8 cellular contexts compared by ENCODE assay signal in genomic region chr10:110501142-110501937, GRCh38. TPM values are rescaled to one million over a fixed set of nuclear protein-coding genes. Genes with fewer than 3 reads are reported as not detected.
A peak's percentile ranks its signal among the peaks of the same experiment; 100 is the strongest.
DNase-seq lines count a peak whose midpoint lies in the region; ATAC-seq and TF ChIP-seq lines count a peak whose summit lies in the region.

No MANE protein-coding gene starts in this region.

- CTCF ChIA-PET in Calu3 (lab: Charles Lee), result interaction anchor here (0.8 to 2.7 kb wide), 4 partner anchors 9 to 147 kb away, joined by 3 to 6 read pairs (median 3); no protein-coding TSS in a partner anchor

- peak overlapping the region; percentile 95 for H3K4me2 ChIP-seq in GM23338

- peak in 3 of 4 donors; percentile 50 to 81 (median 51) for TF ChIP-seq EP300 in upper lobe of left lung (IDR thresholded peaks at IDR 0.05)

- intact Hi-C loops in Calu3 (cut with micrococcal nuclease; ENCODE audit: unreplicated experiment), result loop anchor here (2.0 to 5.0 kb wide), 3 partner anchors 36 to 174 kb away; no protein-coding TSS in a partner anchor

- H3K27ac ChIP-seq in GM23338 (ENCODE audit: low read depth) (no peak overlapping the region), upper lobe of left lung (peak overlapping the region; percentile 59 to 81 (median 68))

- H4K20me1 ChIP-seq in GM23338 (replicated peaks; ENCODE audit: insufficient read depth), result peaks cover 10% of the 10 kb centered on the region

- no TSS peak for BruUV-seq in Calu3 (replicated peaks; lab: Mats Ljungman, UMichigan)

- H3K27me3 Mint-ChIP-seq in Calu3 (ENCODE audit: unreplicated experiment) (no peaks in the 10 kb centered on the region), GM23338 (ENCODE audit: insufficient read depth, low read depth, poor library complexity) (peaks cover 24% of the 10 kb centered on the region)

- ATAC-seq in GM23338, result peak; percentile 4
- ATAC-seq in omental fat pad (ENCODE audit: low FRiP score), result peak; percentile 35
- ATAC-seq in upper lobe of left lung (ENCODE audit: low FRiP score in 2 of 2), result peak; percentile 68 to 71
- no peak for ATAC-seq in GM21360 (IDR thresholded peaks at IDR 0.05; ENCODE audit: unreplicated experiment)

- TF ChIP-seq CTCF in Calu3 (IDR thresholded peaks at IDR 0.05; ENCODE audit: unreplicated experiment) (no peak), GM23338 (conservative IDR thresholded peaks at IDR 0.05; ENCODE audit: low read depth in 2 of 2) (no peak), fibroblast of villous mesenchyme (IDR thresholded peaks at IDR 0.05; ENCODE audit: insufficient read depth, low read depth, low read length) (no peak), omental fat pad (IDR thresholded peaks at IDR 0.05) (no peak), upper lobe of left lung (IDR thresholded peaks at IDR 0.05) (peak in 1 of 6 experiments; percentile 5)

- DNase-seq in Calu3 (peak; percentile 83), GM23338 (ENCODE audit: low spot score) (peak; percentile 79), OCI-M1 (lab: John Stamatoyannopoulos, UW) (peak; percentile 97), fibroblast of villous mesenchyme (ENCODE audit: low read depth) (peak; percentile 93), omental fat pad (ENCODE audit: low spot score) (peak; percentile 91), upper lobe of left lung (peak in 1 of 2 donors; percentile 95)
- peak; percentile 59 for DNase-seq in activated effector memory CD4-positive, alpha-beta T cell treated with Interleukin-2 at 50 U/mL for 16 hours

- TF ChIP-seq POLR2A in upper lobe of left lung (IDR thresholded peaks at IDR 0.05), result peak in 2 of 4 donors; percentile 18 to 32

- H3K9me2 ChIP-seq in GM23338 (ENCODE audit: insufficient read depth), result no peaks in the 10 kb centered on the region

- H3K27ac Mint-ChIP-seq in Calu3 (ENCODE audit: unreplicated experiment) (peak overlapping the region; percentile 86), GM23338 (peak overlapping the region; percentile 52; the same call in 1 of the 2 replicates)

- no peak overlapping the region for H2AFZ ChIP-seq in GM23338

- H3K9me3 Mint-ChIP-seq in Calu3 (ENCODE audit: low read depth, unreplicated experiment), result no peaks in the 10 kb centered on the region
- peaks cover 3% of the 10 kb centered on the region; the same call in 1 of the 3 replicates for H3K9me3 Mint-ChIP-seq in GM23338

- peak overlapping the region; percentile 77 for H3K4me3 Mint-ChIP-seq in Calu3 (ENCODE audit: low read depth, unreplicated experiment)
- peak overlapping the region; percentile 93 for H3K4me3 Mint-ChIP-seq in GM23338

- H3F3A ChIP-seq in GM23338 (replicated peaks; ENCODE audit: low read depth), result peaks cover 15% of the 10 kb centered on the region

- H3K36me3 Mint-ChIP-seq in Calu3 (ENCODE audit: insufficient read depth, unreplicated experiment) (peaks cover 91% of the 10 kb centered on the region), GM23338 (ENCODE audit: low read depth) (peaks cover 51% of the 10 kb centered on the region)

- H3K4me3 ChIP-seq in GM23338 (peak overlapping the region; percentile 93), fibroblast of villous mesenchyme (ENCODE audit: low read depth, low read length) (peak overlapping the region; percentile 66), upper lobe of left lung (peak overlapping the region in 1 of 4 donors; percentile 5)

- no peaks in the 10 kb centered on the region for H3K9me3 ChIP-seq in upper lobe of left lung

- H3K27me3 ChIP-seq in GM23338 (ENCODE audit: insufficient read depth), result peaks cover 30% of the 10 kb centered on the region
- peaks cover 0 to 4% (median 0%) of the 10 kb centered on the region in 4 donors for H3K27me3 ChIP-seq in upper lobe of left lung

- no peaks in the 10 kb centered on the region for H3K4me1 Mint-ChIP-seq in Calu3 (ENCODE audit: low read depth, unreplicated experiment)
- H3K4me1 Mint-ChIP-seq in GM23338, result peaks cover 43% of the 10 kb centered on the region

- peaks cover 7% of the 10 kb centered on the region; the same call in 1 of the 2 replicates for H3K36me3 ChIP-seq in GM23338 (ENCODE audit: insufficient read depth)
- H3K36me3 ChIP-seq in upper lobe of left lung, result no peaks in the 10 kb centered on the region

- 24 to 29% methylated on average over 9 of the region's 9 CpGs for WGBS in upper lobe of left lung, 2 donors

- peaks cover 75% of the 10 kb centered on the region for H3K79me2 ChIP-seq in GM23338 (replicated peaks; ENCODE audit: insufficient read depth)

- H3K4me1 ChIP-seq in GM23338 (ENCODE audit: insufficient read depth) (peaks cover 35% of the 10 kb centered on the region), upper lobe of left lung (peaks cover 73 to 93% (median 85%) of the 10 kb centered on the region in 4 donors)

TF ChIP-seq in GM23338, 12 proteins besides CTCF, POLR2A, EP300 and RAD21:
- TF ChIP-seq REST (IDR thresholded peaks at IDR 0.05; ENCODE audit: unreplicated experiment), result no peak
- TF ChIP-seq EZH2 (IDR thresholded peaks at IDR 0.05; ENCODE audit: low read depth, unreplicated experiment), result no peak
- TF ChIP-seq NANOG (IDR thresholded peaks at IDR 0.05; ENCODE audit: borderline replicate concordance), result no peak
- no peak for TF ChIP-seq POLR2AphosphoS5 (IDR thresholded peaks at IDR 0.05; ENCODE audit: low read depth)
- no peak for TF ChIP-seq JUNB (IDR thresholded peaks at IDR 0.05; ENCODE audit: unreplicated experiment)
- no peak for TF ChIP-seq ZNF114 (CRISPR knock-in tag; IDR thresholded peaks at IDR 0.05)
- TF ChIP-seq EZH2phosphoT487 (IDR thresholded peaks at IDR 0.05; ENCODE audit: unreplicated experiment), result no peak

RNA-seq across cellular contexts. Expression of gene DUSP5, which starts 3.6 kb away (rescaled TPM):
- total RNA-seq in Calu3 (2022) (34.0 and 55.8 TPM in 2 replicates), fibroblast of villous mesenchyme (10.0 and 42.3 TPM in 2 replicates), omental fat pad (10 to 100 TPM in 3 of 4 donors, 1 to 10 TPM in 1; 9.2 to 71.4 (median 41.4) TPM), upper lobe of left lung (10 to 100 TPM in 3 of 6 donors, 1 to 10 TPM in 3; 1.0 to 19.3 (median 10.0) TPM)
- 35.0 and 35.9 TPM in 2 replicates for total RNA-seq in GM23338 (2014; rRNA removed; shearing (Covaris generic))
- polyA plus RNA-seq in GM23338 (2016; fragmentation: Nextera tagmentation; extraction: Ambion mirVana), result 10.8 and 15.4 TPM in 2 replicates
